ENCODE assay signal across 8 cellular contexts in the genomic region with DNA sequence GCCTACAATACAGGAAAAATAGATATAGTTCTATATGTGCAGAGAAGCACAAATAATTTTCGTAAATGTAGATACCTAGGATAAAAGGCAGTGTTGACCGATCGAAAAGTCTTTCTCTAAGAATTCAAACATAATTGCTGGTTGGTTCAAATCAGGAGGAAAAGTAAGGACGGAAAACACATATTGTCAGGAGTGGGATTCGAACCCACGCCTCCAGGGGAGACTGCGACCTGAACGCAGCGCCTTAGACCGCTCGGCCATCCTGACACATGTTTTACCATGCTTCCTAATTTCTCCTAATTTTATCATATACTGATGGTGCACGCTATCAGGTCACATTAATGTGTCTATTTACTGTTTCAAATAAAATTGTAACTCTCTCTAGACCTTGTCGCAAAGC. TPM values are rescaled to one million over a fixed set of nuclear protein-coding genes. Genes with fewer than 3 reads are reported as not detected.
DNase-seq lines count a peak whose midpoint lies in the region; ATAC-seq and TF ChIP-seq lines count a peak whose summit lies in the region.
"Not testable (repeated sequence)": the region's sequence is repeated elsewhere in the genome, so short reads cannot be mapped to it uniquely, and the experiment has no call there.

No MANE protein-coding gene starts in this region.

- peaks cover 42% of the 10 kb centered on the region for H3K27me3 Mint-ChIP-seq in WTC11 (ENCODE audit: low read depth)

- peak; percentile 69 to 73 for DNase-seq in NCI-H446 (lab: John Stamatoyannopoulos, UW)
- DNase-seq in WTC11 (ENCODE audit: low spot score) = peak; percentile 63
- DNase-seq in brain microvascular endothelial cell = peak; percentile 75
- not testable (repeated sequence) for DNase-seq in vagina (ENCODE audit: extremely low spot score in 2 of 2)

- H3K27ac ChIP-seq in brain microvascular endothelial cell = not testable (repeated sequence)
- H3K27ac ChIP-seq in rectal smooth muscle tissue (ENCODE audit: low read depth, low read length) (peak overlapping the region; percentile 76), vagina (peak overlapping the region; percentile 99)

- peak overlapping the region; percentile 94 for H3K4me3 Mint-ChIP-seq in WTC11

- intact Hi-C loops in vagina (cut with DNase I) = not testable (repeated sequence)

- not testable (repeated sequence) for TF ChIP-seq POLR2A in vagina (IDR thresholded peaks at IDR 0.05)

- H3K36me3 ChIP-seq in brain microvascular endothelial cell (replicated peaks); rectal smooth muscle tissue (ENCODE audit: control insufficient read depth, insufficient read depth, low read length); vagina: not testable (repeated sequence)

- CTCF ChIA-PET in WTC11 (lab: Charles Lee) = interaction anchor here (1.0 to 1.1 kb wide), 2 partner anchors 82 to 196 kb away, joined by 3 to 4 read pairs; no protein-coding TSS in a partner anchor

- not testable (repeated sequence) for H3K36me3 Mint-ChIP-seq in WTC11

- not testable (repeated sequence) for H3K9ac ChIP-seq in rectal smooth muscle tissue (ENCODE audit: low read length)

- not testable (repeated sequence) for H3K27me3 ChIP-seq in brain microvascular endothelial cell (replicated peaks); rectal smooth muscle tissue (ENCODE audit: control insufficient read depth, insufficient read depth, low read length); vagina

- TF ChIP-seq CTCF in WTC11 (IDR thresholded peaks at IDR 0.05); brain microvascular endothelial cell (IDR thresholded peaks at IDR 0.05; ENCODE audit: low read depth, low read length, missing control alignments); vagina (IDR thresholded peaks at IDR 0.05): not testable (repeated sequence)

- H3K9me3 Mint-ChIP-seq in WTC11 = not testable (repeated sequence)

- POLR2A ChIA-PET in WTC11 (lab: Charles Lee) = not testable (repeated sequence)

- in situ Hi-C loops in brain microvascular endothelial cell (cut with HindIII; ENCODE audit: low pct_ligation_motif_present, low sequenced_read_pairs) = not testable (repeated sequence)

- peak overlapping the region; percentile 45; the same call in 1 of the 2 replicates for H3K27ac Mint-ChIP-seq in WTC11

- H3K9me3 ChIP-seq in vagina = not testable (repeated sequence)

- ATAC-seq in GM18517 (IDR thresholded peaks at IDR 0.05; ENCODE audit: unreplicated experiment) = peak; percentile 33
- peak; percentile 33 for ATAC-seq in HG03108 (IDR thresholded peaks at IDR 0.05; ENCODE audit: unreplicated experiment)
- peak; percentile 38 for ATAC-seq in WTC11

- not testable (repeated sequence) for H3K4me1 ChIP-seq in rectal smooth muscle tissue (ENCODE audit: control insufficient read depth, insufficient read depth, low read length); vagina

- H3K4me3 ChIP-seq in brain microvascular endothelial cell (ENCODE audit: low read depth, low read length) = peak overlapping the region; percentile 66
- peak overlapping the region; percentile 73 for H3K4me3 ChIP-seq in iPS-11a (ENCODE audit: low read depth, low read length)
- H3K4me3 ChIP-seq in rectal smooth muscle tissue (ENCODE audit: low read length) = peak overlapping the region; percentile 77
- peak overlapping the region; percentile 68 to 79 for H3K4me3 ChIP-seq in vagina

- H3K4me1 Mint-ChIP-seq in WTC11 = peaks cover 15% of the 10 kb centered on the region

TF ChIP-seq in WTC11, 78 proteins besides CTCF, POLR2A, EP300 and RAD21:
- TF ChIP-seq, protein P1, sequence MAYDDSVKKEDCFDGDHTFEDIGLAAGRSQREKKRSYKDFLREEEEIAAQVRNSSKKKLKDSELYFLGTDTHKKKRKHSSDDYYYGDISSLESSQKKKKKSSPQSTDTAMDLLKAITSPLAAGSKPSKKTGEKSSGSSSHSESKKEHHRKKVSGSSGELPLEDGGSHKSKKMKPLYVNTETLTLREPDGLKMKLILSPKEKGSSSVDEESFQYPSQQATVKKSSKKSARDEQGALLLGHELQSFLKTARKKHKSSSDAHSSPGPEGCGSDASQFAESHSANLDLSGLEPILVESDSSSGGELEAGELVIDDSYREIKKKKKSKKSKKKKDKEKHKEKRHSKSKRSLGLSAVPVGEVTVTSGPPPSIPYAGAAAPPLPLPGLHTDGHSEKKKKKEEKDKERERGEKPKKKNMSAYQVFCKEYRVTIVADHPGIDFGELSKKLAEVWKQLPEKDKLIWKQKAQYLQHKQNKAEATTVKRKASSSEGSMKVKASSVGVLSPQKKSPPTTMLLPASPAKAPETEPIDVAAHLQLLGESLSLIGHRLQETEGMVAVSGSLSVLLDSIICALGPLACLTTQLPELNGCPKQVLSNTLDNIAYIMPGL (CRISPR knock-in tag; IDR thresholded peaks at IDR 0.05) = peak; percentile 89
- TF ChIP-seq ETV6 (CRISPR knock-in tag; IDR thresholded peaks at IDR 0.05) = 0 out of 2 replicates have a peak, but pooled peaks have one; percentile 45

RNA-seq across cellular contexts. Expression of gene HSPA6, which starts 5.8 kb away (rescaled TPM):
- total RNA-seq in WTC11 (2021) = 0.16 to 0.22 TPM in 2 of 3 replicates, not detected in the other
- 0.98 TPM for total RNA-seq in vagina

RNA-seq across cellular contexts. Expression of gene FCGR3A, which starts 19.5 kb away (rescaled TPM):
- total RNA-seq in WTC11 (2021) (0.11 to 0.32 TPM (median 0.11 TPM) in 3 replicates), vagina (14.2 TPM)

RNA-seq across cellular contexts. Expression of gene FCGR2A, which starts 24.9 kb away (rescaled TPM):
- total RNA-seq in WTC11 (2021) (0.74 to 1.1 TPM (median 0.80 TPM) in 3 replicates), vagina (26.3 TPM)

Comparison
In these comparisons a context has a peak if more than half of its experiments do, and no peak if none do; other contexts are left out.
1. RNA of gene FCGR3A, which starts 19.5 kb away (total RNA-seq): 14.2 TPM in vagina (single experiment); 0.11 to 0.32 TPM in WTC11; every median in the first group is over 10 times any median in the second.
2. RNA of gene FCGR2A, which starts 24.9 kb away (total RNA-seq): 26.3 TPM in vagina (single experiment); 0.74 to 1.1 TPM in WTC11; every median in the first group is over 10 times any median in the second.
3. Peak in every context shown above with its lines, with median percentiles within 50 percentile points of each other: ATAC-seq and H3K4me3 ChIP-seq.